Comparison of ENCODE assay signal across 1 cellular context in the genomic region with DNA sequence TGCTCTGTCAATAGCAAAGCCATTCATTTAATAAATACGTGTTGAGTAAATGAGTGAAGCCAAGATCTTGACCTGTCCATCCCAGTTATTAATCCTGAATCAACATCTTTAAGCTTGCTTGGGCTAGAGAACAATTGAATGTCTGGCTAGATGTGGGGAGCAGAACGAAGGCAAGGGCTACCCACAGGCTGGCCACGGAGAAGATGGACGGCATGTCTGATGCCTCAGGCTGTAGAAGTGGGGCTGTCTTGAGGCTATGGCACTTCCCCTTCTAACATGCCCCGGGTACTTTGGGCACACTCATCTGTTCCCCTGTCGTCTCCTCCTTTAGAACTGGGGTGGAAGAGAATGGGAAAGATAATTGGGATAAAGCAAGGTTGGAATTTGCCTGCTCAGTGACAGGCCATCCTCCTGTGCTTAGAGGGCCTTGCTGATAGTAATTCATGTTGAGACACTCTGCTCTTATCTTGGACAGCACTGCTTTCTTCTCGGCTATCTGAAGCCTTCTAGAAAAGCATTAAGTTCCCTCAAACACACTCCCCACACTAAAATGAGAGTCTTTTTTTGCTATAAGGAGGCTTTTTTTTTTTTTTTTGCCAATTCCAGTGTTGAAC.
TF ChIP-seq lines count a peak whose summit lies in the region.

No MANE protein-coding gene starts in this region.

TF ChIP-seq in K562, 482 proteins besides CTCF, POLR2A, EP300 and RAD21 (continued from another document and continues in another):
- TF ChIP-seq, protein P1, sequence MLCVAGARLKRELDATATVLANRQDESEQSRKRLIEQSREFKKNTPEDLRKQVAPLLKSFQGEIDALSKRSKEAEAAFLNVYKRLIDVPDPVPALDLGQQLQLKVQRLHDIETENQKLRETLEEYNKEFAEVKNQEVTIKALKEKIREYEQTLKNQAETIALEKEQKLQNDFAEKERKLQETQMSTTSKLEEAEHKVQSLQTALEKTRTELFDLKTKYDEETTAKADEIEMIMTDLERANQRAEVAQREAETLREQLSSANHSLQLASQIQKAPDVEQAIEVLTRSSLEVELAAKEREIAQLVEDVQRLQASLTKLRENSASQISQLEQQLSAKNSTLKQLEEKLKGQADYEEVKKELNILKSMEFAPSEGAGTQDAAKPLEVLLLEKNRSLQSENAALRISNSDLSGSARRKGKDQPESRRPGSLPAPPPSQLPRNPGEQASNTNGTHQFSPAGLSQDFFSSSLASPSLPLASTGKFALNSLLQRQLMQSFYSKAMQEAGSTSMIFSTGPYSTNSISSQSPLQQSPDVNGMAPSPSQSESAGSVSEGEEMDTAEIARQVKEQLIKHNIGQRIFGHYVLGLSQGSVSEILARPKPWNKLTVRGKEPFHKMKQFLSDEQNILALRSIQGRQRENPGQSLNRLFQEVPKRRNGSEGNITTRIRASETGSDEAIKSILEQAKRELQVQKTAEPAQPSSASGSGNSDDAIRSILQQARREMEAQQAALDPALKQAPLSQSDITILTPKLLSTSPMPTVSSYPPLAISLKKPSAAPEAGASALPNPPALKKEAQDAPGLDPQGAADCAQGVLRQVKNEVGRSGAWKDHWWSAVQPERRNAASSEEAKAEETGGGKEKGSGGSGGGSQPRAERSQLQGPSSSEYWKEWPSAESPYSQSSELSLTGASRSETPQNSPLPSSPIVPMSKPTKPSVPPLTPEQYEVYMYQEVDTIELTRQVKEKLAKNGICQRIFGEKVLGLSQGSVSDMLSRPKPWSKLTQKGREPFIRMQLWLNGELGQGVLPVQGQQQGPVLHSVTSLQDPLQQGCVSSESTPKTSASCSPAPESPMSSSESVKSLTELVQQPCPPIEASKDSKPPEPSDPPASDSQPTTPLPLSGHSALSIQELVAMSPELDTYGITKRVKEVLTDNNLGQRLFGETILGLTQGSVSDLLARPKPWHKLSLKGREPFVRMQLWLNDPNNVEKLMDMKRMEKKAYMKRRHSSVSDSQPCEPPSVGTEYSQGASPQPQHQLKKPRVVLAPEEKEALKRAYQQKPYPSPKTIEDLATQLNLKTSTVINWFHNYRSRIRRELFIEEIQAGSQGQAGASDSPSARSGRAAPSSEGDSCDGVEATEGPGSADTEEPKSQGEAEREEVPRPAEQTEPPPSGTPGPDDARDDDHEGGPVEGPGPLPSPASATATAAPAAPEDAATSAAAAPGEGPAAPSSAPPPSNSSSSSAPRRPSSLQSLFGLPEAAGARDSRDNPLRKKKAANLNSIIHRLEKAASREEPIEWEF (CRISPR knock-in tag; IDR thresholded peaks at IDR 0.05) = no peak
- TF ChIP-seq, protein P2, sequence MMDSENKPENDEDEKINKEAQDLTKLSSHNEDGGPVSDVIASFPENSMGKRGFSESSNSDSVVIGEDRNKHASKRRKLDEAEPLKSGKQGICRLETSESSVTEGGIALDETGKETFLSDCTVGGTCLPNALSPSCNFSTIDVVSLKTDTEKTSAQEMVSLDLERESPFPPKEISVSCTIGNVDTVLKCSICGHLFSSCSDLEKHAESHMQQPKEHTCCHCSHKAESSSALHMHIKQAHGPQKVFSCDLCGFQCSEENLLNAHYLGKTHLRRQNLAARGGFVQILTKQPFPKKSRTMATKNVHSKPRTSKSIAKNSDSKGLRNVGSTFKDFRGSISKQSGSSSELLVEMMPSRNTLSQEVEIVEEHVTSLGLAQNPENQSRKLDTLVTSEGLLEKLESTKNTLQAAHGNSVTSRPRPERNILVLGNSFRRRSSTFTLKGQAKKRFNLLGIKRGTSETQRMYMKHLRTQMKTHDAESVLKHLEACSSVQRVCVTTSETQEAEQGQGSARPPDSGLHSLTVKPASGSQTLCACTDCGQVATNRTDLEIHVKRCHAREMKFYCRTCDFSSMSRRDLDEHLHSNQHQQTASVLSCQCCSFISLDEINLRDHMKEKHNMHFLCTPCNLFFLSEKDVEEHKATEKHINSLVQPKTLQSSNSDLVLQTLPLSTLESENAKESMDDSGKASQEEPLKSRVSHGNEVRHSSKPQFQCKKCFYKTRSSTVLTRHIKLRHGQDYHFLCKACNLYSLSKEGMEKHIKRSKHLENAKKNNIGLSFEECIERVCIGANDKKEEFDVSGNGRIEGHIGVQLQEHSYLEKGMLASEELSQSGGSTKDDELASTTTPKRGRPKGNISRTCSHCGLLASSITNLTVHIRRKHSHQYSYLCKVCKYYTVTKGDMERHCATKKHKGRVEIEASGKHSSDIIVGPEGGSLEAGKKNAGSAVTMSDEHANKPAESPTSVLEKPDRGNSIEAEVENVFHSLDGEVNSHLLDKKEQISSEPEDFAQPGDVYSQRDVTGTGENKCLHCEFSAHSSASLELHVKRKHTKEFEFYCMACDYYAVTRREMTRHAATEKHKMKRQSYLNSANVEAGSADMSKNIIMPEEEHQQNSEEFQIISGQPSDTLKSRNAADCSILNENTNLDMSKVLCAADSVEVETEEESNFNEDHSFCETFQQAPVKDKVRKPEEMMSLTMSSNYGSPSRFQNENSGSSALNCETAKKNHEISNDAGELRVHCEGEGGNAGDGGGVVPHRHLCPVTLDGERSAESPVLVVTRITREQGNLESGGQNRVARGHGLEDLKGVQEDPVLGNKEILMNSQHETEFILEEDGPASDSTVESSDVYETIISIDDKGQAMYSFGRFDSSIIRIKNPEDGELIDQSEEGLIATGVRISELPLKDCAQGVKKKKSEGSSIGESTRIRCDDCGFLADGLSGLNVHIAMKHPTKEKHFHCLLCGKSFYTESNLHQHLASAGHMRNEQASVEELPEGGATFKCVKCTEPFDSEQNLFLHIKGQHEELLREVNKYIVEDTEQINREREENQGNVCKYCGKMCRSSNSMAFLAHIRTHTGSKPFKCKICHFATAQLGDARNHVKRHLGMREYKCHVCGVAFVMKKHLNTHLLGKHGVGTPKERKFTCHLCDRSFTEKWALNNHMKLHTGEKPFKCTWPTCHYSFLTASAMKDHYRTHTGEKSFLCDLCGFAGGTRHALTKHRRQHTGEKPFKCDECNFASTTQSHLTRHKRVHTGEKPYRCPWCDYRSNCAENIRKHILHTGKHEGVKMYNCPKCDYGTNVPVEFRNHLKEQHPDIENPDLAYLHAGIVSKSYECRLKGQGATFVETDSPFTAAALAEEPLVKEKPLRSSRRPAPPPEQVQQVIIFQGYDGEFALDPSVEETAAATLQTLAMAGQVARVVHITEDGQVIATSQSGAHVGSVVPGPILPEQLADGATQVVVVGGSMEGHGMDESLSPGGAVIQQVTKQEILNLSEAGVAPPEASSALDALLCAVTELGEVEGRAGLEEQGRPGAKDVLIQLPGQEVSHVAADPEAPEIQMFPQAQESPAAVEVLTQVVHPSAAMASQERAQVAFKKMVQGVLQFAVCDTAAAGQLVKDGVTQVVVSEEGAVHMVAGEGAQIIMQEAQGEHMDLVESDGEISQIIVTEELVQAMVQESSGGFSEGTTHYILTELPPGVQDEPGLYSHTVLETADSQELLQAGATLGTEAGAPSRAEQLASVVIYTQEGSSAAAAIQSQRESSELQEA (IDR thresholded peaks at IDR 0.05; ENCODE audit: low read depth) = no peak
- no peak for TF ChIP-seq HNRNPL (IDR thresholded peaks at IDR 0.05; ENCODE audit: low read depth, low read length)
- TF ChIP-seq ZFP1 (CRISPR knock-in tag; IDR thresholded peaks at IDR 0.05) = no peak
- TF ChIP-seq HDAC3 (IDR thresholded peaks at IDR 0.05; ENCODE audit: borderline replicate concordance, partially characterized antibody) = no peak
- TF ChIP-seq ZNF778 (CRISPR knock-in tag; IDR thresholded peaks at IDR 0.05) = no peak
- TF ChIP-seq MYC (IDR thresholded peaks at IDR 0.05; ENCODE audit: low read depth, low read length) = no peak
- no peak for TF ChIP-seq MYC (CRISPR knock-in tag; IDR thresholded peaks at IDR 0.05; ENCODE audit: borderline replicate concordance, low read depth)
- TF ChIP-seq TAF9B (IDR thresholded peaks at IDR 0.05; ENCODE audit: partially characterized antibody) = no peak
- TF ChIP-seq, protein P3, sequence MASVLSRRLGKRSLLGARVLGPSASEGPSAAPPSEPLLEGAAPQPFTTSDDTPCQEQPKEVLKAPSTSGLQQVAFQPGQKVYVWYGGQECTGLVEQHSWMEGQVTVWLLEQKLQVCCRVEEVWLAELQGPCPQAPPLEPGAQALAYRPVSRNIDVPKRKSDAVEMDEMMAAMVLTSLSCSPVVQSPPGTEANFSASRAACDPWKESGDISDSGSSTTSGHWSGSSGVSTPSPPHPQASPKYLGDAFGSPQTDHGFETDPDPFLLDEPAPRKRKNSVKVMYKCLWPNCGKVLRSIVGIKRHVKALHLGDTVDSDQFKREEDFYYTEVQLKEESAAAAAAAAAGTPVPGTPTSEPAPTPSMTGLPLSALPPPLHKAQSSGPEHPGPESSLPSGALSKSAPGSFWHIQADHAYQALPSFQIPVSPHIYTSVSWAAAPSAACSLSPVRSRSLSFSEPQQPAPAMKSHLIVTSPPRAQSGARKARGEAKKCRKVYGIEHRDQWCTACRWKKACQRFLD (CRISPR knock-in tag; IDR thresholded peaks at IDR 0.05) = 0 out of 2 replicates have a peak, but pooled peaks have one; percentile 52
- TF ChIP-seq CBFA2T2 (conservative IDR thresholded peaks at IDR 0.05) = peak; percentile 68
- peak; percentile 86 for TF ChIP-seq ARID1B (IDR thresholded peaks at IDR 0.05)
- TF ChIP-seq PRMT5 (CRISPR knock-in tag; IDR thresholded peaks at IDR 0.05) = no peak
- TF ChIP-seq DNMT1 (IDR thresholded peaks at IDR 0.05) = no peak
- peak; percentile 47; the same call in 1 of the 2 replicates for TF ChIP-seq ZNF384 (IDR thresholded peaks at IDR 0.05; ENCODE audit: low read depth, low read length)
- TF ChIP-seq EHMT2 (IDR thresholded peaks at IDR 0.05) = peak; percentile 39; the same call in 1 of the 2 replicates
- TF ChIP-seq CTBP1 (IDR thresholded peaks at IDR 0.05; ENCODE audit: borderline replicate concordance) = peak; percentile 39; the same call in 1 of the 2 replicates
- TF ChIP-seq, protein P4, sequence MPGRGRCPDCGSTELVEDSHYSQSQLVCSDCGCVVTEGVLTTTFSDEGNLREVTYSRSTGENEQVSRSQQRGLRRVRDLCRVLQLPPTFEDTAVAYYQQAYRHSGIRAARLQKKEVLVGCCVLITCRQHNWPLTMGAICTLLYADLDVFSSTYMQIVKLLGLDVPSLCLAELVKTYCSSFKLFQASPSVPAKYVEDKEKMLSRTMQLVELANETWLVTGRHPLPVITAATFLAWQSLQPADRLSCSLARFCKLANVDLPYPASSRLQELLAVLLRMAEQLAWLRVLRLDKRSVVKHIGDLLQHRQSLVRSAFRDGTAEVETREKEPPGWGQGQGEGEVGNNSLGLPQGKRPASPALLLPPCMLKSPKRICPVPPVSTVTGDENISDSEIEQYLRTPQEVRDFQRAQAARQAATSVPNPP (IDR thresholded peaks at IDR 0.05; ENCODE audit: borderline replicate concordance, insufficient read depth, insufficient read length) = no peak
- no peak for TF ChIP-seq KAT8 (IDR thresholded peaks at IDR 0.05; ENCODE audit: low read depth)
- no peak for TF ChIP-seq ZNF584 (CRISPR knock-in tag; IDR thresholded peaks at IDR 0.05; ENCODE audit: low read depth)
- TF ChIP-seq, protein P5, sequence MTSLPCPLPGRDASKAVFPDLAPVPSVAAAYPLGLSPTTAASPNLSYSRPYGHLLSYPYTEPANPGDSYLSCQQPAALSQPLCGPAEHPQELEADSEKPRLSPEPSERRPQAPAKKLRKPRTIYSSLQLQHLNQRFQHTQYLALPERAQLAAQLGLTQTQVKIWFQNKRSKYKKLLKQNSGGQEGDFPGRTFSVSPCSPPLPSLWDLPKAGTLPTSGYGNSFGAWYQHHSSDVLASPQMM (CRISPR knock-in tag; IDR thresholded peaks at IDR 0.05) = no peak
- TF ChIP-seq PML (IDR thresholded peaks at IDR 0.05; ENCODE audit: low read length) = peak; percentile 52; the same call in 1 of the 2 replicates
- peak; percentile 75 for TF ChIP-seq TEAD4 (IDR thresholded peaks at IDR 0.05; ENCODE audit: low read length)
- TF ChIP-seq TEAD4 (CRISPR knock-in tag; IDR thresholded peaks at IDR 0.05; ENCODE audit: borderline replicate concordance) = no peak
- TF ChIP-seq COPS2 (conservative IDR thresholded peaks at IDR 0.05) = no peak
- TF ChIP-seq, protein P6, sequence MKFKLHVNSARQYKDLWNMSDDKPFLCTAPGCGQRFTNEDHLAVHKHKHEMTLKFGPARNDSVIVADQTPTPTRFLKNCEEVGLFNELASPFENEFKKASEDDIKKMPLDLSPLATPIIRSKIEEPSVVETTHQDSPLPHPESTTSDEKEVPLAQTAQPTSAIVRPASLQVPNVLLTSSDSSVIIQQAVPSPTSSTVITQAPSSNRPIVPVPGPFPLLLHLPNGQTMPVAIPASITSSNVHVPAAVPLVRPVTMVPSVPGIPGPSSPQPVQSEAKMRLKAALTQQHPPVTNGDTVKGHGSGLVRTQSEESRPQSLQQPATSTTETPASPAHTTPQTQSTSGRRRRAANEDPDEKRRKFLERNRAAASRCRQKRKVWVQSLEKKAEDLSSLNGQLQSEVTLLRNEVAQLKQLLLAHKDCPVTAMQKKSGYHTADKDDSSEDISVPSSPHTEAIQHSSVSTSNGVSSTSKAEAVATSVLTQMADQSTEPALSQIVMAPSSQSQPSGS (CRISPR knock-in tag; IDR thresholded peaks at IDR 0.05) = no peak
- TF ChIP-seq STAT5A (IDR thresholded peaks at IDR 0.05; ENCODE audit: borderline replicate concordance, low read length) = peak; percentile 67; the same call in 1 of the 2 replicates
- TF ChIP-seq POLR2AphosphoS5 (IDR thresholded peaks at IDR 0.05; ENCODE audit: control insufficient read depth, insufficient read depth, low read depth, low read length) = peak; percentile 77; the same call in 1 of the 2 replicates
- no peak for TF ChIP-seq HMG20B (CRISPR knock-in tag; IDR thresholded peaks at IDR 0.05)
- TF ChIP-seq MECOM (CRISPR knock-in tag; IDR thresholded peaks at IDR 0.05) = no peak
- no peak for TF ChIP-seq DDX20 (tag; IDR thresholded peaks at IDR 0.05; ENCODE audit: low read depth)
- no peak for TF ChIP-seq NRF1 (conservative IDR thresholded peaks at IDR 0.05 in 1 of 2, IDR thresholded peaks at IDR 0.05 in 1 of 2)
- no peak for TF ChIP-seq FOXA3 (CRISPR knock-in tag; conservative IDR thresholded peaks at IDR 0.05 in 1 of 2, IDR thresholded peaks at IDR 0.05 in 1 of 2)
- TF ChIP-seq SMARCC2 (IDR thresholded peaks at IDR 0.05; ENCODE audit: low read depth) = no peak
- peak; percentile 47 to 68; a peak in 1 of 4 replicates for TF ChIP-seq RCOR1 (IDR thresholded peaks at IDR 0.05; ENCODE audit: borderline replicate concordance in 1 of 2, low read depth in 2 of 2, low read length in 2 of 2)
- peak; percentile 42; the same call in 1 of the 2 replicates for TF ChIP-seq SPI1 (IDR thresholded peaks at IDR 0.05; ENCODE audit: borderline replicate concordance, low read depth, low read length)
- peak; percentile 90 for TF ChIP-seq MEIS2 (IDR thresholded peaks at IDR 0.05; ENCODE audit: partially characterized antibody)
- TF ChIP-seq TAL1 (IDR thresholded peaks at IDR 0.05) = peak; percentile 69
- peak; percentile 37; the same call in 1 of the 2 replicates for TF ChIP-seq CXXC5 (CRISPR knock-in tag; IDR thresholded peaks at IDR 0.05)
- peak; percentile 86 for TF ChIP-seq CBFA2T3 (IDR thresholded peaks at IDR 0.05)
- peak; percentile 47 to 69; a peak in 3 of 4 replicates for TF ChIP-seq KDM1A (IDR thresholded peaks at IDR 0.05)
- TF ChIP-seq ZNF175 (CRISPR knock-in tag; IDR thresholded peaks at IDR 0.05; ENCODE audit: low read depth) = no peak
